ENCODE assay signal across 15 cellular contexts in genomic region chr22:45774016-45774670, GRCh38.
"Had no signal": no experiment of that assay in that cellular context is flagged by ENCODE, and none has a peak within 500 bp of the region (broad histone marks: within the 10 kb centered on the region; RNA-seq: fewer than 3 reads in every experiment).

No MANE protein-coding gene starts in this region.

- H3K27me3 ChIP-seq: hepatocyte, pancreas had no signal

- H3K4me3 Mint-ChIP-seq: activated naive CD4-positive, alpha-beta T cell treated with anti-CD3 and anti-CD28 coated beads for 36 hours; activated naive CD8-positive, alpha-beta T cell treated with anti-CD3 and anti-CD28 coated beads, Interleukin-2, amount 50 U/mL, for 24 hours; naive thymus-derived CD8-positive, alpha-beta T cell had no signal

- FAIRE-seq: bronchial epithelial cell, keratinocyte, pancreas had no signal

- DNase-seq: activated CD4-positive, alpha-beta T cell treated with anti-CD3 and anti-CD28 coated beads, Interleukin-2, amount 50 U/mL, for 48 hours; activated naive CD4-positive, alpha-beta T cell treated with anti-CD3 and anti-CD28 coated beads for 36 hours; activated naive CD8-positive, alpha-beta T cell treated with anti-CD3 and anti-CD28 coated beads, Interleukin-2, amount 50 U/mL, for 24 hours; aorta; erythroblast; naive thymus-derived CD8-positive, alpha-beta T cell; pancreas; stimulated activated CD4-positive, alpha-beta T cell treated with anti-CD3 and anti-CD28 coated beads, Interleukin-12 subunit alpha, Interleukin-12 subunit beta, amount 100 ng/mL, for 4 hours; stimulated activated CD4-positive, alpha-beta T cell treated with anti-CD3 and anti-CD28 coated beads, Interleukin-2, amount 100 ng/mL, for 24 hours had no signal

- H3K9me3 Mint-ChIP-seq: activated naive CD8-positive, alpha-beta T cell treated with anti-CD3 and anti-CD28 coated beads, Interleukin-2, amount 50 U/mL, for 24 hours; activated T-helper 2 cell treated with anti-CD3 and anti-CD28 coated beads, Interferon-gamma antibody, Interleukin-2, Interleukin-4, amounts not matched to agents 10 μg/mL and 5 μg/mL and 100 μg/mL, durations not matched to agents 14 hours and 24 hours and 36 hours had no signal

- H3K27me3 Mint-ChIP-seq: activated naive CD8-positive, alpha-beta T cell treated with anti-CD3 and anti-CD28 coated beads, Interleukin-2, amount 50 U/mL, for 24 hours; naive thymus-derived CD8-positive, alpha-beta T cell had no signal

- H3K27ac Mint-ChIP-seq: activated naive CD4-positive, alpha-beta T cell treated with anti-CD3 and anti-CD28 coated beads for 36 hours; activated naive CD8-positive, alpha-beta T cell treated with anti-CD3 and anti-CD28 coated beads, Interleukin-2, amount 50 U/mL, for 24 hours; activated T-helper 2 cell treated with anti-CD3 and anti-CD28 coated beads, Interferon-gamma antibody, Interleukin-2, Interleukin-4, amounts not matched to agents 10 μg/mL and 5 μg/mL and 100 μg/mL, durations not matched to agents 14 hours and 24 hours and 36 hours had no signal

- ATAC-seq: activated CD4-positive, CD25-positive, alpha-beta regulatory T cell treated with anti-CD3 and anti-CD28 coated beads, Interleukin-2, amount 50 U/mL, for 24 hours; activated naive CD8-positive, alpha-beta T cell treated with anti-CD3 and anti-CD28 coated beads, Interleukin-2, amount 50 U/mL, for 24 hours; left lobe of liver; naive thymus-derived CD8-positive, alpha-beta T cell; pancreas had no signal

- H3K4me1 ChIP-seq: pancreas had no signal

- H3K27ac ChIP-seq: hepatocyte, pancreas had no signal
